9 cellular contexts compared by ENCODE assay signal in genomic region chr18:62372156-62372555, GRCh38. TPM values are rescaled to one million over a fixed set of nuclear protein-coding genes. Genes with fewer than 3 reads are reported as not detected.
DNase-seq lines count a peak whose midpoint lies in the region; ATAC-seq and TF ChIP-seq lines count a peak whose summit lies in the region.
"Had no signal": no experiment of that assay in that cellular context is flagged by ENCODE, and none has a peak within 500 bp of the region (broad histone marks: within the 10 kb centered on the region; RNA-seq: fewer than 3 reads in every experiment).

No MANE protein-coding gene starts in this region.

- intact Hi-C loops in upper lobe of right lung (cut with DNase I) = no loop called here

- DNase-seq in GM12865 (ENCODE audit: low read depth) (peak; percentile 64), GM20000 (ENCODE audit: low spot score) (peak; percentile 69), NCI-H774 (lab: John Stamatoyannopoulos, UW) (peak; percentile 58), G401 (ENCODE audit: low spot score) (no peak), upper lobe of right lung (no peak), SIG-M5 (lab: John Stamatoyannopoulos, UW) (no peak)
- no peak for DNase-seq in activated CD4-positive, alpha-beta T cell treated with anti-CD3 and anti-CD28 coated beads for 1 hour

- in situ Hi-C loops in G401 (cut with HindIII; ENCODE audit: low sequenced_read_pairs) = no loop called here

- no peak overlapping the region for H3K27ac ChIP-seq in upper lobe of right lung

- no peaks in the 10 kb centered on the region for H3K27me3 ChIP-seq in upper lobe of right lung

- ATAC-seq in HG03432 (IDR thresholded peaks at IDR 0.05; ENCODE audit: unreplicated experiment) = peak; percentile 58
- ATAC-seq in upper lobe of right lung = no peak
- ATAC-seq: activated CD4-positive, CD25-positive, alpha-beta regulatory T cell treated with anti-CD3 and anti-CD28 coated beads, Interleukin-2, amount 50 U/mL, for 24 hours had no signal

- H3K4me3 ChIP-seq in GM12865 (ENCODE audit: low read depth, low read length) (no peak overlapping the region), upper lobe of right lung (no peak overlapping the region)

- TF ChIP-seq CTCF in GM12865 (IDR thresholded peaks at IDR 0.05; ENCODE audit: insufficient read depth, low read depth, low read length, missing control alignments) = no peak
- no peak for TF ChIP-seq CTCF in GM20000 (IDR thresholded peaks at IDR 0.05; ENCODE audit: extremely low read depth, missing control alignments)
- TF ChIP-seq CTCF in upper lobe of right lung (IDR thresholded peaks at IDR 0.05) = no peak

- H3K36me3 ChIP-seq in upper lobe of right lung = no peaks in the 10 kb centered on the region

- H3K4me1 ChIP-seq in upper lobe of right lung = no peaks in the 10 kb centered on the region

- H3K9me3 ChIP-seq in upper lobe of right lung = no peaks in the 10 kb centered on the region

RNA-seq across cellular contexts. Expression of gene TNFRSF11A, which starts 47.0 kb away (rescaled TPM):
- total RNA-seq in G401 (2014; rRNA removed; shearing (Covaris generic)) = 0.24 and 0.25 TPM in 2 replicates
- total RNA-seq in upper lobe of right lung = 2.5 TPM

Comparison
In these comparisons a context has a peak if more than half of its experiments do, and no peak if none do; other contexts are left out.
1. DNase-seq: peak in GM12865 (single experiment), GM20000 (single experiment) and NCI-H774 (single experiment); none in G401 (single experiment), activated CD4-positive, alpha-beta T cell treated with anti-CD3 and anti-CD28 coated beads for 1 hour (single experiment), upper lobe of right lung (single experiment) and SIG-M5 (single experiment).